Comparison of ENCODE assay signal across 8 cellular contexts in the genomic region with DNA sequence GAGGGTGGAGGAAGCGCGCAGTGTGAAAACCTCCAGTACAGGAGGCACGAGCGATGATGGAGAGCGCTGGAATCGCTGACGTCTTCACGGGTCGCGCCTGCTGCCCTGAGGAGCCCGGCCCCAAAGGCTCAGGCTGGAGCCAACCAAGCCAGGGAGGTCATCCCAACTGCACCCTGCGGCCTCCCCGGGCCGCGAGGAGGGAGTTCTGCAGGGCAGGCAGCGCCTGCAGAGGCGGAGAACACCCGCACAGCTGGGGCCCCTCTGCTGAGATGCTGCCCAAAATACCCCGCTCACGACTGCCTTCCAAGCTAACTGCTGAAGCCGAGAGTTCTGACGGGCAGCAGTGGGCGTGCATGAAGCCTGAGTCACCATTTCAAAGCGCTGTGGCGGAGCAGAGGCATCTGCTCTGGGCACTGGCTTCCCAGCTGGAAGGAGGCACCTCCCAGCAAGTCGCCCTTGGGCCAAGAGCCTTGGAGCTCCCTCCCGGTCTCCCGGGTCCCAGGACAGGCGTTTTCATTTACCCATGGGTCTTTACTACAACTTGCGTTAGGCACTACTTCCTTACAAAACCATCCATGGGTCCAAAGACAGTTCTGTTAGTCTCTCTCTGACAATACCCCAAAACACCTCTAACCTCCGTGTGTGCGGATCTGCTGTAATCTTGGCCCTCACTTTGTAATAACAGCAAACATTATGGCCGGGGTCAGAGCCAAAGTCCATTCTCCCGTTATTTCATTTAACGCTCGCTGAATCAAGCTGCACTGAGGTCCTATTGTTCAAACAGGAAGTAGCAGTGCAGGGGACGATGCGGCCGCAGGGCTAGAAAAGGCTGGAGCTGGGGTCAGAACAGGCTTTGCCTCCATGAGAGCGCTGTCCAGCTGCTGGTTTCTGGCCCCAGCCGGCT.
DNase-seq lines count a peak whose midpoint lies in the region; ATAC-seq and TF ChIP-seq lines count a peak whose summit lies in the region.

No MANE protein-coding gene starts in this region.

- ATAC-seq in HG03520 (IDR thresholded peaks at IDR 0.05; ENCODE audit: unreplicated experiment) (peak; percentile 43), left lobe of liver (peak; percentile 73), HG03571 (IDR thresholded peaks at IDR 0.05; ENCODE audit: unreplicated experiment) (no peak)

- no peak for TF ChIP-seq CTCF in choroid plexus epithelial cell (conservative IDR thresholded peaks at IDR 0.05; ENCODE audit: low read depth, low read length)

- DNase-seq in DMS53 treated with DMSO at 0.1 percent for 48 hours (lab: John Stamatoyannopoulos, UW; ENCODE audit: unreplicated experiment), result peak; percentile 62
- peak; percentile 82 for DNase-seq in activated CD4-positive, alpha-beta T cell treated with anti-CD3 and anti-CD28 coated beads for 48 hours
- peak; percentile 88 for DNase-seq in choroid plexus epithelial cell (ENCODE audit: low read depth)
- no peak for DNase-seq in left lobe of liver (ENCODE audit: low spot score)
- DNase-seq in stimulated activated CD4-positive, alpha-beta T cell treated with anti-CD3 and anti-CD28 coated beads, Interleukin-1b, Interleukin-23, amount 100 ng/mL, for 4 hours (ENCODE audit: low read depth in 2 of 2), result peak; percentile 49 to 60
- DNase-seq in germinal center (ENCODE audit: low spot score), result no peak

- peak overlapping the region; percentile 34 for H3K4me3 ChIP-seq in choroid plexus epithelial cell (ENCODE audit: low read depth, low read length)

Comparison
In these comparisons a context has a peak if more than half of its experiments do, and no peak if none do; other contexts are left out.
1. DNase-seq: peak in DMS53 treated with DMSO at 0.1 percent for 48 hours (single experiment), activated CD4-positive, alpha-beta T cell treated with anti-CD3 and anti-CD28 coated beads for 48 hours (single experiment), choroid plexus epithelial cell (single experiment) and stimulated activated CD4-positive, alpha-beta T cell treated with anti-CD3 and anti-CD28 coated beads, Interleukin-1b, Interleukin-23, amount 100 ng/mL, for 4 hours (2 of 2); none in left lobe of liver (single experiment) and germinal center (single experiment).